In the genomic region with DNA sequence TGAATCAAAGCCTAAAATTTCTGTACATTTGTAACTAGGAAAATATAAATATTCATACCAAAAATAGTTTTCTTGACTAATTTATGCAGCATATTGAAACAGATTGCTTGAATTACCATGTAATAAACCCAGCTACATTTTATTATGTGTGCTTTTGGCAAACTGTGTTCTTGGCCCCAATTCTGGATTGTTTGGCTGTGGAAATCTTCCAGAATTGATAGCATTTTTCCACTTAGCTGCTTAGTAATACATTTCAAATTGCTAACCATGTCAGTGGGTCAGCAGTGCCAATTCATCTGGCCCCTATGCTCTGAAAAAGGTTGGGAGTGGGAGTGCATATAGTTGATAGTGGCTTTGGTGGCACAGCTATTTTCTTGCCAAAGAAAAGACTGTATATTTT, we compare ENCODE assay signal across 24 cellular contexts. TPM values are rescaled to one million over a fixed set of nuclear protein-coding genes. Genes with fewer than 3 reads are reported as not detected.
DNase-seq lines count a peak whose midpoint lies in the region; FAIRE-seq and TF ChIP-seq lines count a peak whose summit lies in the region.
"Had no signal": no experiment of that assay in that cellular context is flagged by ENCODE, and none has a peak within 500 bp of the region (broad histone marks: within the 10 kb centered on the region; RNA-seq: fewer than 3 reads in every experiment).

No MANE protein-coding gene starts in this region.

- in situ Hi-C loops in astrocyte of the cerebellum (cut with HindIII; ENCODE audit: low sequenced_read_pairs), result no loop called here

- H3K36me3 ChIP-seq in testis (ENCODE audit: low read depth, missing control alignments), result no peaks in the 10 kb centered on the region

- H3K27me3 ChIP-seq in testis, result no peaks in the 10 kb centered on the region

- peak overlapping the region in 1 of 2 donors; percentile 22 for H3K27ac ChIP-seq in testis
- H3K27ac ChIP-seq: parathyroid adenoma had no signal

- intact Hi-C loops in testis (cut with DNase I; ENCODE audit: low total_unique reads), result no loop called here

- FAIRE-seq in D721Med (lab: Jason Lieb, UNC), result no peak
- FAIRE-seq: TTC549 had no signal

- no peak for TF ChIP-seq CTCF in astrocyte of the cerebellum (IDR thresholded peaks at IDR 0.05; ENCODE audit: low read depth, low read length, missing control alignments)
- TF ChIP-seq CTCF in D721Med (IDR thresholded peaks at IDR 0.05; ENCODE audit: insufficient read depth, missing control alignments), result no peak
- no peak for TF ChIP-seq CTCF in testis (IDR thresholded peaks at IDR 0.05)

- H3K4me1 ChIP-seq in testis, result peaks cover 9% of the 10 kb centered on the region
- H3K4me1 ChIP-seq: parathyroid adenoma had no signal

- no peak for TF ChIP-seq POLR2A in testis (IDR thresholded peaks at IDR 0.05)

- H3K9me3 ChIP-seq in testis, result no peaks in the 10 kb centered on the region

- H3K4me3 ChIP-seq in astrocyte of the cerebellum (ENCODE audit: low read depth, low read length) (no peak overlapping the region), testis (no peak overlapping the region)

- DNase-seq in AG08395 (ENCODE audit: low spot score) (peak; percentile 41), GM03348 (ENCODE audit: low spot score) (peak; percentile 45), astrocyte of the cerebellum (ENCODE audit: low read depth) (peak; percentile 20), iris pigment epithelial cell (ENCODE audit: low read depth) (peak; percentile 40), NCI-H2107 treated with DMSO at 0.1 percent for 48 hours (lab: John Stamatoyannopoulos, UW; ENCODE audit: unreplicated experiment) (no peak), D721Med (ENCODE audit: insufficient read length, low spot score) (no peak), testis (no peak), cerebellum (ENCODE audit: low spot score) (no peak)
- DNase-seq: activated naive CD4-positive, alpha-beta T cell treated with anti-CD3 and anti-CD28 coated beads for 36 hours; activated T-cell treated with anti-CD3 and anti-CD28 coated beads, Interleukin-2, amount 50 U/mL, for 72 hours; aorta; CD4-positive, alpha-beta memory T cell; cerebellar nuclear complex; GDM1; glutamatergic neuron; KBM-7; left colon; natural killer cell; NCI-H2171 treated with DMSO at 0.1 percent for 48 hours; NCI-H774; SIG-M5; T-helper 1 cell had no signal

RNA-seq across cellular contexts. Expression of gene PDHX, which starts 32.3 kb away (rescaled TPM):
- total RNA-seq in testis (10 to 100 TPM; 53.5 to 54.2 TPM), cerebellum (35.0 TPM)
- 47.9 TPM for polyA plus RNA-seq in testis (ENCODE audit: insufficient read depth, low read depth, low replicate concordance)

RNA-seq across cellular contexts. Expression of gene APIP, which starts 32.5 kb away (rescaled TPM):
- total RNA-seq in testis (10 to 100 TPM; 20.2 to 28.9 TPM), cerebellum (15.2 TPM)
- polyA plus RNA-seq in testis (ENCODE audit: insufficient read depth, low read depth, low replicate concordance), result 27.7 TPM

Comparison
In these comparisons a context has a peak if more than half of its experiments do, and no peak if none do; other contexts are left out.
1. DNase-seq: peak in AG08395 (single experiment), GM03348 (single experiment), astrocyte of the cerebellum (single experiment) and iris pigment epithelial cell (single experiment); none in NCI-H2107 treated with DMSO at 0.1 percent for 48 hours (single experiment), D721Med (single experiment), testis (single experiment) and cerebellum (single experiment).